10 cellular contexts compared by ENCODE assay signal in genomic region chr7:15889501-15889900, GRCh38.
DNase-seq lines count a peak whose midpoint lies in the region; ATAC-seq and TF ChIP-seq lines count a peak whose summit lies in the region.
"Had no signal": no experiment of that assay in that cellular context is flagged by ENCODE, and none has a peak within 500 bp of the region (broad histone marks: within the 10 kb centered on the region; RNA-seq: fewer than 3 reads in every experiment).

No MANE protein-coding gene starts in this region.

- peak; percentile 59 for TF ChIP-seq CTCF in C4-2B (conservative IDR thresholded peaks at IDR 0.05)
- peak in 5 of 6 experiments; percentile 22 to 51 (median 44) for TF ChIP-seq CTCF in adrenal gland (IDR thresholded peaks at IDR 0.05)
- TF ChIP-seq CTCF in spleen (IDR thresholded peaks at IDR 0.05 in 8 of 11, conservative IDR thresholded peaks at IDR 0.05 in 3 of 11) = peak in 2 of 11 experiments; percentile 15 to 26

- ATAC-seq in GM19463 (IDR thresholded peaks at IDR 0.05; ENCODE audit: unreplicated experiment) (no peak), HG03196 (IDR thresholded peaks at IDR 0.05; ENCODE audit: unreplicated experiment) (no peak)
- ATAC-seq: T-helper 17 cell had no signal

- 29 to 58% (median 54%) methylated on average over 3 of the region's 3 CpGs for WGBS in adrenal gland, 4 donors
- WGBS in spleen, 5 donors = 61 to 84% (median 64%) methylated on average over 3 of the region's 3 CpGs

- intact Hi-C loops in adrenal gland (cut with DNase I) = no loop called here
- intact Hi-C loops in spleen (cut with DNase I; ENCODE audit: low total_unique reads) = no loop called here

- H3K9me3 ChIP-seq in adrenal gland (replicated peaks in 1 of 3) (no peaks in the 10 kb centered on the region), spleen (no peaks in the 10 kb centered on the region)
- H3K9me3 ChIP-seq: tibial artery had no signal

- in situ Hi-C loops in KBM-7 (cut with MboI; ENCODE audit: low pct_unique_long_range_greater_than_20kb, low sequenced_read_pairs) = no loop called here

- H3K27ac ChIP-seq in C4-2B (no peak overlapping the region), adrenal gland (no peak overlapping the region), spleen (peak overlapping the region in 1 of 8 donors; percentile 2)
- H3K27ac ChIP-seq: tibial artery had no signal

- H3K27me3 ChIP-seq in adrenal gland (no peaks in the 10 kb centered on the region), spleen (replicated peaks in 1 of 7) (no peaks in the 10 kb centered on the region)
- H3K27me3 ChIP-seq: tibial artery had no signal

- H3K4me1 ChIP-seq in adrenal gland (replicated peaks in 1 of 2) (no peaks in the 10 kb centered on the region), spleen (no peaks in the 10 kb centered on the region)

- H3K4me3 ChIP-seq in adrenal gland (no peak overlapping the region), spleen (no peak overlapping the region)
- H3K4me3 ChIP-seq: tibial artery had no signal

- DNase-seq in KBM-7 (peak; percentile 61), adrenal gland (peak in 6 of 7 donors; percentile 21 to 54 (median 38)), kidney tubule cell (ENCODE audit: low spot score) (peak; percentile 24), spleen (no peak), AML-193 (lab: John Stamatoyannopoulos, UW) (no peak)
- DNase-seq: T-helper 17 cell had no signal

- TF ChIP-seq POLR2A in adrenal gland (IDR thresholded peaks at IDR 0.05) (no peak), spleen (IDR thresholded peaks at IDR 0.05) (no peak)

- H3K36me3 ChIP-seq in adrenal gland (replicated peaks in 1 of 2) (no peaks in the 10 kb centered on the region), spleen (no peaks in the 10 kb centered on the region)
- H3K36me3 ChIP-seq: tibial artery had no signal

Comparison
In these comparisons a context has a peak if more than half of its experiments do, and no peak if none do; other contexts are left out.
1. DNase-seq: peak in KBM-7 (single experiment), adrenal gland (6 of 7) and kidney tubule cell (single experiment); none in spleen (single experiment) and AML-193 (0 of 2).